In the genomic region with DNA sequence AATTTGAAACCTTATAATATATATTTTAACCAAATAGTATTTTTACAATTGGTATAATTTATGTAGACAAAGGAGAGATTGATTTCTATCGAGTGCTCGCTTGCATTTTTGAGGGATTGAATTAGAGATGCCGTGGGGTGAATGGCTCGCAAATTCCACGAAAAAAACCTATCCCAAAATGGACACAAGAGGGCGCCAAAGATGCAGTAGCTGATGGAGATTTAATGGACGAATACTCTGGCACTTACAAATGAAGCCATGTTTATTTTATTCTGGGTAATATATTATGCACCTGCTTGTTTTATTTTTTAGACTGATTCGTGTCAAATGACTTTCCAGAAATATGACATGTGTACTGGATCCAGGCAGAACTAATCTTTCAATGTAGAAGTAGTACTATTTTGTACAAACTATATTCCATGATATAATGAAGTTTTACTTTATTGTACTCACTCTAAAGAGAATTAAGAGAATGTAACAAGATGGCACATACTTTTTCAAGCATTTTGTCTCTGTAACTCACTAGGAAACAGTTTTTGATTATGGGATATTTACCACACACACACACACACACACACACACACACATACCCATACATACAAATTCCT, we compare ENCODE assay signal across 8 cellular contexts.
DNase-seq lines count a peak whose midpoint lies in the region; ATAC-seq and TF ChIP-seq lines count a peak whose summit lies in the region.

No MANE protein-coding gene starts in this region.

- H3K27me3 ChIP-seq in esophagus muscularis mucosa (peaks cover 0 to 18% (median 1%) of the 10 kb centered on the region in 4 donors), ovary (no peaks in the 10 kb centered on the region)

- ATAC-seq in HG02870 (IDR thresholded peaks at IDR 0.05; ENCODE audit: unreplicated experiment) = peak; percentile 51

- TF ChIP-seq EP300 in esophagus muscularis mucosa (IDR thresholded peaks at IDR 0.05) = no peak
- no peak for TF ChIP-seq EP300 in ovary (IDR thresholded peaks at IDR 0.05)

- H3K27ac ChIP-seq in esophagus muscularis mucosa (replicated peaks in 1 of 4) (no peak overlapping the region), ovary (no peak overlapping the region)

- TF ChIP-seq CTCF in esophagus muscularis mucosa (IDR thresholded peaks at IDR 0.05) = peak; percentile 64 to 82 (median 76)
- peak in 2 of 3 donors; percentile 26 to 38 for TF ChIP-seq CTCF in ovary (IDR thresholded peaks at IDR 0.05)

- peak; percentile 20 for DNase-seq in NCI-H146 (lab: John Stamatoyannopoulos, UW)
- no peak for DNase-seq in NCI-H146 treated with DMSO at 0.1 percent for 48 hours (lab: John Stamatoyannopoulos, UW; ENCODE audit: unreplicated experiment)
- peak; percentile 30 to 78 for DNase-seq in NCI-H526 (lab: John Stamatoyannopoulos, UW)
- DNase-seq in activated CD8-positive, alpha-beta memory T cell treated with anti-CD3 and anti-CD28 coated beads for 24 hours = peak; percentile 73
- DNase-seq in esophagus muscularis mucosa (ENCODE audit: extremely low spot score) = no peak
- peak in 3 of 5 donors; percentile 22 to 31 (median 26) for DNase-seq in ovary
- no peak for DNase-seq in NCI-H187 treated with DMSO at 0.1 percent for 48 hours (lab: John Stamatoyannopoulos, UW)

- H3K4me1 ChIP-seq in esophagus muscularis mucosa = no peaks in the 10 kb centered on the region
- H3K4me1 ChIP-seq in ovary (ENCODE audit: insufficient read depth) = no peaks in the 10 kb centered on the region

- H3K9me3 ChIP-seq in esophagus muscularis mucosa (no peaks in the 10 kb centered on the region), ovary (no peaks in the 10 kb centered on the region)

- H3K4me3 ChIP-seq in esophagus muscularis mucosa (no peak overlapping the region), ovary (no peak overlapping the region)

- H3K36me3 ChIP-seq in esophagus muscularis mucosa (no peaks in the 10 kb centered on the region), ovary (no peaks in the 10 kb centered on the region)

- TF ChIP-seq POLR2A in esophagus muscularis mucosa (IDR thresholded peaks at IDR 0.05; ENCODE audit: low read depth) (no peak), ovary (IDR thresholded peaks at IDR 0.05) (no peak)

- WGBS in esophagus muscularis mucosa = 17% methylated on average over 8 of the region's 8 CpGs
- 2 to 4% (median 3%) methylated on average over 8 of the region's 8 CpGs for WGBS in ovary, 3 donors

- intact Hi-C loops in esophagus muscularis mucosa (cut with DNase I) (no loop called here), ovary (cut with DNase I) (loop anchor here in 2 of 4 donors (5.0 to 10.0 kb wide), 2 partner anchors 1185 to 1423 kb away; no protein-coding TSS in a partner anchor)

Comparison
In these comparisons a context has a peak if more than half of its experiments do, and no peak if none do; other contexts are left out.
1. DNase-seq: peak in NCI-H146 (single experiment), NCI-H526 (2 of 2), activated CD8-positive, alpha-beta memory T cell treated with anti-CD3 and anti-CD28 coated beads for 24 hours (single experiment) and ovary (3 of 5); none in NCI-H146 treated with DMSO at 0.1 percent for 48 hours (single experiment), esophagus muscularis mucosa (single experiment) and NCI-H187 treated with DMSO at 0.1 percent for 48 hours (single experiment).